Comparison of ENCODE assay signal across 23 cellular contexts in the genomic region with DNA sequence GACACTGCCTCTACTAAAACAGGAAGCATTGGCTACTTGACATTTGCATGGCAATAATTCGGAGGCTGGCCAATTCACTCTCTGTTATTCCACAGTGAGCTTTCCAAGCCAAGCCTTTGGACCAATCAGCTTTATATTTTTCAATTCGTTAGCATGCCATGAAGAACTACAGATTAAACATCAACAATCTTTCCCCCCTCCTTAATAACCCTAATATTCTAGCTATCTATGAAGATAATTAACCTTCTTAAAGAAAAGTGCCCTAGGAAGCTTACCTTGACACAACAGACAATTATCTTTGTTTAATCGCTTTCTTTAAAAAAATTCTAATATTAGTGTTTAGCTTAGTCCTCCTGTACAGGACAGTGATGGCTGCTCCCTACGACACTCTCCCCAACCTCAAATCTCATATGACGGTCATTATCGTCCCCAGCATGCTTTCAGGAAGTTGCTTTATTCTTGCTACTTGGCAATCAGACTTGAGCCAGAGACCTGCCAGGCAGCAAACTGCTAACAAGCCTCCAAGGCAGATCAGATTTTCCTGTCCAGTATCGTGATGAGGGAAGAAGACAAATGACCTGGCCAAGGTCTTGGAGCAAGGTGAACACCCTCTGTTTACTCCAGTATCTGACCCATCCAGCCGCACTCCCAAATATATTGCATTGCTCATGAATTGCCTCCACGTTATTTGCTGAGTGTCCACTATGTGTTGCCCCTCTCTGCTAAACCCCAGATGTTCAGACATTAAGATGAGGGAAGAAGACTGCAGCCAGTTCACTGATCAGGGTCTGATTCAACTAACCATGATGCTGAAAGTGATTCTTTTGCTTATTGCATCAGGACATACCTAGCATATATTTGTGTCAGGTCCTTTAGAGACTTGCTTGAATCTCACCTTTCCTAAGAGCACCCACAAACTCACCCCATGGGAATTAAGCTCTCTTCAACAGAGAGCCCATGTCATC.
DNase-seq lines count a peak whose midpoint lies in the region; ATAC-seq and TF ChIP-seq lines count a peak whose summit lies in the region.
"Had no signal": no experiment of that assay in that cellular context is flagged by ENCODE, and none has a peak within 500 bp of the region (broad histone marks: within the 10 kb centered on the region; RNA-seq: fewer than 3 reads in every experiment).

No MANE protein-coding gene starts in this region.

- H3K36me3 Mint-ChIP-seq in GM23338 (ENCODE audit: low read depth) = no peaks in the 10 kb centered on the region
- no peaks in the 10 kb centered on the region for H3K36me3 Mint-ChIP-seq in endothelial cell (ENCODE audit: low read depth, unreplicated experiment)
- H3K36me3 Mint-ChIP-seq: CD4-positive, CD25-positive, alpha-beta regulatory T cell had no signal

- H2AFZ ChIP-seq in GM23338 (peak overlapping the region; percentile 74), osteoblast (ENCODE audit: low read length) (no peak overlapping the region), smooth muscle cell (ENCODE audit: low read depth) (no peak overlapping the region)

- 77% methylated on average over 9 of the region's 9 CpGs for WGBS in smooth muscle cell (ENCODE audit: low lambda C conversion rate)

- no peak overlapping the region for H3K4me3 ChIP-seq in BLaER1 treated with 17β-estradiol and CSF1 and Interleukin-3, amounts not matched to agents 10 nM and 100 nM
- H3K4me3 ChIP-seq in GM23338 (no peak overlapping the region), osteoblast (ENCODE audit: insufficient read depth, low read length) (no peak overlapping the region), smooth muscle cell (no peak overlapping the region)
- H3K4me3 ChIP-seq: A549, MG63, Peyer's patch, SJCRH30 had no signal

- H3K9me3 Mint-ChIP-seq in GM23338 (no peaks in the 10 kb centered on the region), endothelial cell (ENCODE audit: unreplicated experiment) (no peaks in the 10 kb centered on the region)
- H3K9me3 Mint-ChIP-seq: CD4-positive, CD25-positive, alpha-beta regulatory T cell had no signal

- H3K4me1 ChIP-seq in BLaER1 treated with 17β-estradiol and CSF1 and Interleukin-3, amounts not matched to agents 10 nM and 100 nM = peaks cover 0 to 23% (median 15%) of the 10 kb centered on the region in 10 experiments; a peak in 14 of 20 replicates
- no peaks in the 10 kb centered on the region for H3K4me1 ChIP-seq in GM23338 (ENCODE audit: insufficient read depth)
- peaks cover 23% of the 10 kb centered on the region for H3K4me1 ChIP-seq in osteoblast (ENCODE audit: insufficient read depth, low read length)
- H3K4me1 ChIP-seq in smooth muscle cell (ENCODE audit: low read depth) = no peaks in the 10 kb centered on the region
- H3K4me1 ChIP-seq: A549, BE2C, Peyer's patch, SJCRH30 had no signal

- no peak overlapping the region for H3K9ac ChIP-seq in BLaER1 treated with 17β-estradiol and CSF1 and Interleukin-3, amounts not matched to agents 10 nM and 100 nM
- no peak overlapping the region for H3K9ac ChIP-seq in smooth muscle cell (ENCODE audit: low read depth)

- H3K27me3 ChIP-seq in BLaER1 treated with 17β-estradiol and CSF1 and Interleukin-3, amounts not matched to agents 10 nM and 100 nM = no peaks in the 10 kb centered on the region
- H3K27me3 ChIP-seq in GM23338 (ENCODE audit: insufficient read depth) = no peaks in the 10 kb centered on the region
- H3K27me3 ChIP-seq in osteoblast (ENCODE audit: insufficient read depth, low read length) = no peaks in the 10 kb centered on the region
- H3K27me3 ChIP-seq in smooth muscle cell (ENCODE audit: low read depth) = no peaks in the 10 kb centered on the region
- H3K27me3 ChIP-seq: BE2C, MG63, Peyer's patch, SJCRH30 had no signal

- peaks cover 0 to 5% (median 0%) of the 10 kb centered on the region in 11 experiments; a peak in 1 of 22 replicates for H3K9me3 ChIP-seq in BLaER1 treated with 17β-estradiol and CSF1 and Interleukin-3, amounts not matched to agents 10 nM and 100 nM (replicated peaks in 1 of 11)
- H3K9me3 ChIP-seq in osteoblast (ENCODE audit: low read depth, low read length) = no peaks in the 10 kb centered on the region
- H3K9me3 ChIP-seq in smooth muscle cell (replicated peaks; ENCODE audit: low read depth) = no peaks in the 10 kb centered on the region
- H3K9me3 ChIP-seq: A549, BE2C, MG63, Peyer's patch, SJCRH30 had no signal

- H3K4me2 ChIP-seq in BLaER1 treated with 17β-estradiol and CSF1 and Interleukin-3, amounts not matched to agents 10 nM and 100 nM = peak overlapping the region in 6 of 11 experiments; percentile 3 to 47 (median 32); a peak in 9 of 22 replicates
- H3K4me2 ChIP-seq in GM23338 (no peak overlapping the region), osteoblast (ENCODE audit: insufficient read depth, low read length) (no peak overlapping the region), smooth muscle cell (no peak overlapping the region)
- H3K4me2 ChIP-seq: A549 had no signal

- no peaks in the 10 kb centered on the region for H3K27me3 Mint-ChIP-seq in GM23338 (ENCODE audit: insufficient read depth, low read depth, poor library complexity)
- peaks cover 4% of the 10 kb centered on the region for H3K27me3 Mint-ChIP-seq in endothelial cell (ENCODE audit: unreplicated experiment)

- TF ChIP-seq POLR2A in Raji (IDR thresholded peaks at IDR 0.05; ENCODE audit: insufficient read depth, low read depth, low read length) = peak; percentile 9; the same call in 1 of the 2 replicates

- no peak overlapping the region for H3K27ac ChIP-seq in BLaER1 treated with 17β-estradiol and CSF1 and Interleukin-3, amounts not matched to agents 10 nM and 100 nM
- H3K27ac ChIP-seq in GM23338 (ENCODE audit: low read depth) (no peak overlapping the region), osteoblast (ENCODE audit: low read depth, low read length) (no peak overlapping the region), smooth muscle cell (ENCODE audit: low read depth) (no peak overlapping the region)
- H3K27ac ChIP-seq: A549, Peyer's patch, SJCRH30 had no signal

- H4K20me1 ChIP-seq in BLaER1 treated with 17β-estradiol and CSF1 and Interleukin-3, amounts not matched to agents 10 nM and 100 nM = no peaks in the 10 kb centered on the region
- H4K20me1 ChIP-seq in GM23338 (replicated peaks; ENCODE audit: insufficient read depth) = no peaks in the 10 kb centered on the region
- no peaks in the 10 kb centered on the region for H4K20me1 ChIP-seq in osteoblast (ENCODE audit: insufficient read depth, low read length)
- H4K20me1 ChIP-seq in smooth muscle cell (ENCODE audit: low read depth) = no peaks in the 10 kb centered on the region

- H3K27ac Mint-ChIP-seq in GM23338 (no peak overlapping the region; the same call in 1 of the 2 replicates), endothelial cell (ENCODE audit: unreplicated experiment) (no peak overlapping the region)
- H3K27ac Mint-ChIP-seq: CD4-positive, CD25-positive, alpha-beta regulatory T cell had no signal

- H3F3A ChIP-seq in GM23338 (replicated peaks; ENCODE audit: low read depth) = no peaks in the 10 kb centered on the region
- no peaks in the 10 kb centered on the region for H3F3A ChIP-seq in smooth muscle cell (ENCODE audit: low read depth)

- H3K79me2 ChIP-seq in GM23338 (replicated peaks; ENCODE audit: insufficient read depth) = no peaks in the 10 kb centered on the region
- H3K79me2 ChIP-seq in osteoblast (ENCODE audit: insufficient read depth, low read length) = no peaks in the 10 kb centered on the region
- no peaks in the 10 kb centered on the region for H3K79me2 ChIP-seq in smooth muscle cell (ENCODE audit: low read depth)

- H3K9me2 ChIP-seq in GM23338 (ENCODE audit: insufficient read depth) = 0 out of 2 replicates have a peak, but pooled peaks cover 4% of the 10 kb centered on the region

- TF ChIP-seq CTCF in GM23338 (conservative IDR thresholded peaks at IDR 0.05; ENCODE audit: low read depth in 2 of 2) (no peak), osteoblast (IDR thresholded peaks at IDR 0.05; ENCODE audit: extremely low read depth, low read depth, low read length) (no peak), endothelial cell (IDR thresholded peaks at IDR 0.05; ENCODE audit: unreplicated experiment) (no peak), smooth muscle cell (IDR thresholded peaks at IDR 0.05; ENCODE audit: borderline replicate concordance, insufficient read depth, poor library complexity, severe bottlenecking) (no peak)

- ATAC-seq in GM23338 = no peak
- ATAC-seq: A549 had no signal

- H3K4me3 Mint-ChIP-seq in GM23338 = no peak overlapping the region
- H3K4me3 Mint-ChIP-seq in endothelial cell (ENCODE audit: unreplicated experiment) = no peak overlapping the region
- H3K4me3 Mint-ChIP-seq: CD4-positive, CD25-positive, alpha-beta regulatory T cell had no signal

- DNase-seq in GM23338 (ENCODE audit: low spot score) = no peak
- DNase-seq in islet precursor cell = peak; percentile 23
- DNase-seq in osteoblast (ENCODE audit: insufficient read length, low spot score, missing footprints) = no peak
- no peak for DNase-seq in endothelial cell (ENCODE audit: low spot score)
- DNase-seq in smooth muscle cell (lab: John Stamatoyannopoulos, UW; ENCODE audit: unreplicated experiment) = no peak
- DNase-seq: BE2C; CD4-positive, CD25-positive, alpha-beta regulatory T cell; COR-L47; EL; MG63; NCI-H1092; NCI-H1436; NCI-H187 treated with DMSO at 0.1 percent for 48 hours; NCI-H2227 treated with DMSO at 0.1 percent for 48 hours; NCI-H510A; NCI-H774; NK-92 treated with Interleukin-12 subunit alpha and Interleukin-12 subunit beta, amount 100 ng/mL, for 24 hours; Peyer's patch; SJCRH30; T-helper 1 cell had no signal

- no peaks in the 10 kb centered on the region for H3K36me3 ChIP-seq in BLaER1 treated with 17β-estradiol and CSF1 and Interleukin-3, amounts not matched to agents 10 nM and 100 nM
- H3K36me3 ChIP-seq in GM23338 (ENCODE audit: insufficient read depth) (no peaks in the 10 kb centered on the region), osteoblast (ENCODE audit: insufficient read depth, low read length) (no peaks in the 10 kb centered on the region), smooth muscle cell (ENCODE audit: low read depth) (no peaks in the 10 kb centered on the region)
- H3K36me3 ChIP-seq: BE2C, MG63, Peyer's patch, SJCRH30 had no signal

- H3K4me1 Mint-ChIP-seq in GM23338 (peaks cover 19% of the 10 kb centered on the region), endothelial cell (ENCODE audit: unreplicated experiment) (no peaks in the 10 kb centered on the region)

TF ChIP-seq in GM23338, 12 proteins besides CTCF, POLR2A, EP300 and RAD21 (continues in another document):
- no peak for TF ChIP-seq ZNF331 (CRISPR knock-in tag; IDR thresholded peaks at IDR 0.05; ENCODE audit: low read depth)
- TF ChIP-seq EZH2phosphoT487 (IDR thresholded peaks at IDR 0.05; ENCODE audit: unreplicated experiment) = no peak

Comparison
In these comparisons a context has a peak if more than half of its experiments do, and no peak if none do; other contexts are left out.
1. H3K4me2 ChIP-seq: peak in BLaER1 treated with 17β-estradiol and CSF1 and Interleukin-3, amounts not matched to agents 10 nM and 100 nM (6 of 11); none in GM23338 (single experiment), osteoblast (single experiment) and smooth muscle cell (single experiment).